In genomic region chr14:77799863-77800730, GRCh38 we compare ENCODE assay signal across 1 cellular context.
A peak's percentile ranks its signal among the peaks of the same experiment; 100 is the strongest.
TF ChIP-seq lines count a peak whose summit lies in the region.

ADCK1 (plus strand) TSS chr14:77800109; CDS start chr14:77818979, 18,870 bp downstream.

TF ChIP-seq in K562, 482 proteins besides CTCF, POLR2A, EP300 and RAD21 (continued from another document and continues in another):
- TF ChIP-seq FOXJ3 (CRISPR knock-in tag; IDR thresholded peaks at IDR 0.05) (no peak), ZNF253 (CRISPR knock-in tag; conservative IDR thresholded peaks at IDR 0.05) (no peak), YY1 (IDR thresholded peaks at IDR 0.05; ENCODE audit: borderline replicate concordance in 1 of 3, control insufficient read depth in 1 of 3, extremely low read depth in 1 of 3, insufficient read depth in 3 of 3, insufficient read length in 1 of 3, insufficient replicate concordance in 2 of 3, low read depth in 1 of 3, low read length in 2 of 3) (peak in 1 of 3 experiments; percentile 16), TSHZ1 (CRISPR knock-in tag; IDR thresholded peaks at IDR 0.05) (no peak), ZNF316 (IDR thresholded peaks at IDR 0.05) (no peak), HINFP (tag; conservative IDR thresholded peaks at IDR 0.05; ENCODE audit: low read depth) (no peak), ZBTB49 (CRISPR knock-in tag; IDR thresholded peaks at IDR 0.05; ENCODE audit: borderline replicate concordance) (no peak), ATF7 (IDR thresholded peaks at IDR 0.05) (peak; percentile 79), ZFP30 (CRISPR knock-in tag; IDR thresholded peaks at IDR 0.05; ENCODE audit: borderline replicate concordance) (no peak), POLR2H (tag; IDR thresholded peaks at IDR 0.05; ENCODE audit: low read depth) (no peak), MED1 (CRISPR knock-in tag; IDR thresholded peaks at IDR 0.05; ENCODE audit: borderline replicate concordance) (no peak), SAFB (IDR thresholded peaks at IDR 0.05; ENCODE audit: borderline replicate concordance, low read depth, low read length) (peak; percentile 42; the same call in 1 of the 2 replicates), ATF4 (CRISPR knock-in tag; IDR thresholded peaks at IDR 0.05) (no peak), ZNF561 (CRISPR knock-in tag; conservative IDR thresholded peaks at IDR 0.05) (no peak), GATA2 (CRISPR knock-in tag; IDR thresholded peaks at IDR 0.05) (no peak), MCM3 (IDR thresholded peaks at IDR 0.05) (no peak), ZNF76 (CRISPR knock-in tag; IDR thresholded peaks at IDR 0.05; ENCODE audit: borderline replicate concordance) (no peak), RBM39 (optimal IDR thresholded peaks at IDR 0.05; ENCODE audit: low read depth, low read length) (no peak), ZNF407 (IDR thresholded peaks at IDR 0.05; ENCODE audit: low read depth) (no peak), DDX20 (tag; IDR thresholded peaks at IDR 0.05; ENCODE audit: low read depth) (no peak), ADNP (tag; IDR thresholded peaks at IDR 0.05) (no peak), NONO (IDR thresholded peaks at IDR 0.05; ENCODE audit: low read depth in 2 of 2, low read length in 1 of 2) (peak; percentile 56 to 62; a peak in 2 of 4 replicates), PTBP1 (IDR thresholded peaks at IDR 0.05; ENCODE audit: low read depth, low read length) (no peak), ARID3B (CRISPR knock-in tag; IDR thresholded peaks at IDR 0.05; ENCODE audit: borderline replicate concordance) (no peak), ARID2 (IDR thresholded peaks at IDR 0.05) (no peak), MAFG (tag; conservative IDR thresholded peaks at IDR 0.05) (no peak), E4F1 (CRISPR knock-in tag; IDR thresholded peaks at IDR 0.05; ENCODE audit: borderline replicate concordance) (no peak), NR2C2 (CRISPR knock-in tag; IDR thresholded peaks at IDR 0.05) (peak; percentile 83), NR2C2 (tag; IDR thresholded peaks at IDR 0.05) (peak; percentile 97), RFX5 (IDR thresholded peaks at IDR 0.05; ENCODE audit: low read depth, low read length) (no peak), ZBTB2 (IDR thresholded peaks at IDR 0.05) (no peak), ZBTB1 (CRISPR knock-in tag; IDR thresholded peaks at IDR 0.05; ENCODE audit: borderline replicate concordance, low read depth) (peak; percentile 85), ZNF41 (CRISPR knock-in tag; conservative IDR thresholded peaks at IDR 0.05) (no peak), ZFX (CRISPR knock-in tag; IDR thresholded peaks at IDR 0.05) (peak; percentile 93), RBBP5 (IDR thresholded peaks at IDR 0.05; ENCODE audit: borderline replicate concordance, insufficient read depth, low read length, poor library complexity, severe bottlenecking) (peak; percentile 96), CEBPG (CRISPR knock-in tag; IDR thresholded peaks at IDR 0.05) (0 out of 2 replicates have a peak, but pooled peaks have one; percentile 21), CEBPG (tag; conservative IDR thresholded peaks at IDR 0.05 in 1 of 2, IDR thresholded peaks at IDR 0.05 in 1 of 2) (no peak)
